ENCODE assay signal across 17 cellular contexts in the genomic region with DNA sequence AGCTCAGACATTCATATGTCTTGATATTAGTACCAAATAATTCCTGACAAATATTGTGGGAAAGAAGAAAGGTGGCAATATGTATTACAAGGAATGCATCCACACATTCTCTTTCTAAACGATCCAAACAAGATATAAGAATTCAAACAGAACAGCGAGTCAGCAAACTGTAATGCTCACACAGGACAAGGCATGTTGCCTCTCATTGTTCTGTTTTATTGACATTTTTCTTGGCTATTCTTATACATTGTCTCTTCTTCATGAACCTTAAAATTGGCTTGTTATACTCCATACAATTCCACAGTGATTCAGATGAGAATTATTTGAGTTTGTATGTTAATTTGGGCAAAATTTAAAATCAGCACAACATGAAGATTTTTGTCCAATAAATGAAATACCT.
"Had no signal": no experiment of that assay in that cellular context is flagged by ENCODE, and none has a peak within 500 bp of the region (broad histone marks: within the 10 kb centered on the region; RNA-seq: fewer than 3 reads in every experiment).

No MANE protein-coding gene starts in this region.

- H3K27ac ChIP-seq: HL-60 had no signal

- H3K9me3 ChIP-seq: SK-N-SH had no signal

- H3K9ac ChIP-seq: SK-N-SH had no signal

- H3K4me2 ChIP-seq: SK-N-SH had no signal

- FAIRE-seq: HTR-8/SVneo, RCC 7860 had no signal

- DNase-seq: KBM-7, MM.1S, NCI-H1092 treated with DMSO at 0.1 percent for 48 hours, NCI-H1436, NCI-H187, NCI-H2029, NCI-H2081 treated with DMSO at 0.1 percent for 48 hours, NCI-H2171 treated with DMSO at 0.1 percent for 48 hours, NCI-H524, NCI-H69, NCI-H774, RPMI8226, SHP77, SK-N-SH had no signal
